In the genomic region with DNA sequence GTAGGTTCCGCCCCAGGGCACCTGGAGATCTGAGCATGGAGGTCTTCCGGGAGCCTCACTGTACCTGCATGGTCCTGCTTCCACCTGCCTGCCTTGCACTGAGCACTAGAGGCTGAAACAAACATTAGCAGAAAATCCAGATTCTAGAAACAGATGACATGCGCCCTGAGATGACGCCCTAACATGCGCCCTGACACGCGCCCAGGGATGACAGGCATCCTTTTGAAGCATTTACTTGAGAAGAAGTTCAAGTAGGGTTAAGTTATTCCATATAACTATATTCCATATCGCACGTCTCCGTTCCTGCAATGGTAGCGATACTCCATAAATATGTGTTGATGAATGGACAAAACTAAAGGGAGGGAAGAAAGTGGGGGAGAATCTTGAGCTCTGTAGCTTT, we compare ENCODE assay signal across 9 cellular contexts. TPM values are rescaled to one million over a fixed set of nuclear protein-coding genes. Genes with fewer than 3 reads are reported as not detected.
"Had no signal": no experiment of that assay in that cellular context is flagged by ENCODE, and none has a peak within 500 bp of the region (broad histone marks: within the 10 kb centered on the region; RNA-seq: fewer than 3 reads in every experiment).

No MANE protein-coding gene starts in this region.

- H3K9ac ChIP-seq: GM23248, KMS-11 had no signal

- H3K4me2 ChIP-seq: KMS-11 had no signal

- H3K4me3 ChIP-seq: GM23248, HAP-1 had no signal

- DNase-seq: GM23248, GOT3, IMR-90, KBM-7 had no signal

- H3K4me1 ChIP-seq: HAP-1 had no signal

- H3K36me3 ChIP-seq: HAP-1 had no signal

- H3K9me3 ChIP-seq: HAP-1 had no signal

- H2AFZ ChIP-seq: GM23248 had no signal

- FAIRE-seq: H54 had no signal

- H3K27ac ChIP-seq: GM23248, HL-60, KMS-11 had no signal

RNA-seq across cellular contexts. Expression of gene ACTA1, which starts 13.7 kb away (rescaled TPM):
- total RNA-seq: HT1080, IMR-90 had no signal
- polyA plus RNA-seq: GM23248, IMR-90 had no signal
